ENCODE assay signal across 8 cellular contexts in the genomic region with DNA sequence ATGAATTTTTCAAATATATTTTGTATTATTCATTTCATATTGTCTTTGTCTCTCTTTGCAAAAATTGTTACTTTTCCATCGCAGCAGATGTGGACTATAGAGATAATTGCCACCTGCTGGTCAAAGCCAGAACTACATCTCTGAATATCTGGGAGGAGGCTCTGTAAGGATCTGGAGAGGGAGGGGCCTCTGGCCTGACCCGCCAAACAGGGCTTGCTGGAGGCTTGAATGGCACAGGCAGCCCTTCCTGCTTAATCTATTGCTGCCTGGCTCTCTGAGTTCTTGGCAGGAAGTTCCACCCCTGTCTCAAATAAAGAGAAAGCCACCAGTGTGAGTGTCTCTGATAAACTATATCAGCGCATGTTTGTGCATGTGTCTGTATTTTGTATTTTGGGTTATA.
DNase-seq lines count a peak whose midpoint lies in the region; ATAC-seq, FAIRE-seq and TF ChIP-seq lines count a peak whose summit lies in the region.

No MANE protein-coding gene starts in this region.

- H3K9me3 ChIP-seq in osteoblast (ENCODE audit: low read depth, low read length) = no peaks in the 10 kb centered on the region
- no peaks in the 10 kb centered on the region for H3K9me3 ChIP-seq in thoracic aorta

- H3K27me3 ChIP-seq in osteoblast (ENCODE audit: insufficient read depth, low read length) (peaks cover 9% of the 10 kb centered on the region), thoracic aorta (replicated peaks; ENCODE audit: insufficient read depth) (no peaks in the 10 kb centered on the region)

- peak; percentile 96 for ATAC-seq in HG02571 (IDR thresholded peaks at IDR 0.05; ENCODE audit: unreplicated experiment)
- peak; percentile 81 for ATAC-seq in thoracic aorta (ENCODE audit: insufficient number of reproducible peaks, low FRiP score, low read depth)

- H2AFZ ChIP-seq in osteoblast (ENCODE audit: low read length) = no peak overlapping the region

- in situ Hi-C loops in SK-MEL-5 (cut with HindIII; ENCODE audit: low pct_unique_long_range_greater_than_20kb, low sequenced_read_pairs) = no loop called here

- H3K4me1 ChIP-seq in osteoblast (ENCODE audit: insufficient read depth, low read length) (peaks cover under 1% of the 10 kb centered on the region), thoracic aorta (ENCODE audit: control insufficient read depth in 1 of 2, low read depth in 2 of 2) (no peaks in the 10 kb centered on the region)

- peak; percentile 53 for TF ChIP-seq CTCF in GM10248 (IDR thresholded peaks at IDR 0.05; ENCODE audit: control extremely low read depth, extremely low read depth, low read depth, missing control alignments)
- TF ChIP-seq CTCF in osteoblast (IDR thresholded peaks at IDR 0.05; ENCODE audit: extremely low read depth, low read depth, low read length) = peak; percentile 77
- peak; percentile 69 for TF ChIP-seq CTCF in thoracic aorta (IDR thresholded peaks at IDR 0.05)

- CTCF ChIA-PET in GM10248 (lab: Yijun Ruan, JAX) = no interaction called here

- H3K27ac ChIP-seq in osteoblast (ENCODE audit: low read depth, low read length) (no peak overlapping the region), thoracic aorta (no peak overlapping the region)

- DNase-seq in GM10248 (ENCODE audit: extremely low spot score) = peak; percentile 52
- DNase-seq in NAMALWA (ENCODE audit: low spot score) = peak; percentile 89
- DNase-seq in SK-MEL-5 (ENCODE audit: low read depth, low spot score) = peak; percentile 92
- peak; percentile 75 for DNase-seq in activated gamma-delta T cell treated with anti-CD3 and anti-CD28 coated beads, Interleukin-2, amount 50 U/mL, for 16 hours (ENCODE audit: low read depth)
- DNase-seq in frontal cortex (ENCODE audit: low spot score in 2 of 2) = peak; percentile 22 to 32
- DNase-seq in osteoblast (ENCODE audit: insufficient read length, low spot score, missing footprints) = no peak
- DNase-seq in thoracic aorta (ENCODE audit: low spot score) = peak; percentile 73

- H3K4me2 ChIP-seq in osteoblast (ENCODE audit: insufficient read depth, low read length) = peak overlapping the region; percentile 45

- no peaks in the 10 kb centered on the region for H3K79me2 ChIP-seq in osteoblast (ENCODE audit: insufficient read depth, low read length)

- FAIRE-seq in frontal cortex (lab: Jason Lieb, UNC) = peak; percentile 94

- no peaks in the 10 kb centered on the region for H4K20me1 ChIP-seq in osteoblast (ENCODE audit: insufficient read depth, low read length)

- POLR2A ChIA-PET in GM10248 (lab: Yijun Ruan, JAX) = no interaction called here

- H3K4me3 ChIP-seq in osteoblast (ENCODE audit: insufficient read depth, low read length) = peak overlapping the region; percentile 37
- H3K4me3 ChIP-seq in thoracic aorta = peak overlapping the region; percentile 64

- no peaks in the 10 kb centered on the region for H3K36me3 ChIP-seq in osteoblast (ENCODE audit: insufficient read depth, low read length)
- H3K36me3 ChIP-seq in thoracic aorta = no peaks in the 10 kb centered on the region
